In the genomic region with DNA sequence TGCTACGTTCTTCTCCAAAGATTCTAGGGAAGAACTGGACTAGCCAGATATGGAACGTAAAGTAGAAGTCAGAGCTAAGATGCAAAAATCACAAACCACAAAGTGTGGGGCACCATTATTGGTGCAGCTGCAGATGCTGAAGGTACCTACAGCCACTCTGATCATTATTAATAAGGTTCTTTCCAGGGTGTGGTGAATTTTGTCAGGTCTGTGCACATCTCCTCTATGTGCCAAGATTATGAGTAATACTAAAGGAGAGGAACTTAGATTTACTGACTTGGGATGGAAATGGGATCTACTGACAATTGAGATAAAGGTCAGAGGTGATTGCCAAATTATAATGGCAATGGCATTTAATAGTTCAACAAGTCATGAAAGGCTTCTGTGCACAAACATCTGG, we compare ENCODE assay signal across 14 cellular contexts.
"Had no signal": no experiment of that assay in that cellular context is flagged by ENCODE, and none has a peak within 500 bp of the region (broad histone marks: within the 10 kb centered on the region; RNA-seq: fewer than 3 reads in every experiment).

No MANE protein-coding gene starts in this region.

- H3K4me1 Mint-ChIP-seq: activated T-helper 17 cell treated with anti-CD3 and anti-CD28 coated beads, Interleukin-2, amount 50 U/mL, for 72 hours; T-cell had no signal

- H3K4me3 ChIP-seq: cardiac muscle cell, heart left ventricle, pancreas, sigmoid colon had no signal

- H3K27ac Mint-ChIP-seq: activated naive CD8-positive, alpha-beta T cell treated with anti-CD3 and anti-CD28 coated beads, Interleukin-2, amount 50 U/mL, for 24 hours; activated T-helper 17 cell treated with anti-CD3 and anti-CD28 coated beads, Interleukin-2, amount 50 U/mL, for 72 hours; T-cell had no signal

- H3K27me3 ChIP-seq: heart left ventricle, pancreas, sigmoid colon had no signal

- H3K27ac ChIP-seq: cardiac muscle cell, pancreas, sigmoid colon had no signal

- H3K36me3 Mint-ChIP-seq: T-cell had no signal

- DNase-seq: activated naive CD4-positive, alpha-beta T cell treated with Interleukin-2 at 50 U/mL for 16 hours; activated naive CD8-positive, alpha-beta T cell treated with anti-CD3 and anti-CD28 coated beads, Interleukin-2, amount 50 U/mL, for 24 hours; heart left ventricle; left colon; naive B cell; pancreas; sigmoid colon; SK-N-SH; stimulated activated CD4-positive, alpha-beta T cell treated with anti-CD3 and anti-CD28 coated beads, Interleukin-2, amount 100 ng/mL, for 24 hours; T-cell; T-helper 9 cell; trophoblast cell had no signal

- H3K9me3 Mint-ChIP-seq: activated naive CD8-positive, alpha-beta T cell treated with anti-CD3 and anti-CD28 coated beads, Interleukin-2, amount 50 U/mL, for 24 hours; activated T-helper 17 cell treated with anti-CD3 and anti-CD28 coated beads, Interleukin-2, amount 50 U/mL, for 72 hours; naive B cell; T-cell had no signal

- H3K36me3 ChIP-seq: cardiac muscle cell, pancreas, sigmoid colon had no signal

- ATAC-seq: activated naive CD8-positive, alpha-beta T cell treated with anti-CD3 and anti-CD28 coated beads, Interleukin-2, amount 50 U/mL, for 24 hours; activated T-helper 17 cell treated with anti-CD3 and anti-CD28 coated beads, Interleukin-2, amount 50 U/mL, for 72 hours; left colon; T-cell had no signal

- H3K27me3 Mint-ChIP-seq: naive B cell had no signal

- H3K4me3 Mint-ChIP-seq: activated naive CD8-positive, alpha-beta T cell treated with anti-CD3 and anti-CD28 coated beads, Interleukin-2, amount 50 U/mL, for 24 hours; activated T-helper 17 cell treated with anti-CD3 and anti-CD28 coated beads, Interleukin-2, amount 50 U/mL, for 72 hours; naive B cell; T-cell had no signal

- H3K9me3 ChIP-seq: heart left ventricle, pancreas, sigmoid colon, SK-N-SH had no signal
